ENCODE assay signal across 8 cellular contexts in genomic region chr15:63048115-63048985, GRCh38. TPM values are rescaled to one million over a fixed set of nuclear protein-coding genes. Genes with fewer than 3 reads are reported as not detected.
DNase-seq lines count a peak whose midpoint lies in the region; ATAC-seq and TF ChIP-seq lines count a peak whose summit lies in the region.

No MANE protein-coding gene starts in this region.

- peak overlapping the region; percentile 70 for H3K27ac Mint-ChIP-seq in activated naive CD8-positive, alpha-beta T cell treated with anti-CD3 and anti-CD28 coated beads, Interleukin-2, amount 10 ng/mL, durations not matched to agents 7 days and 5 days

- peak overlapping the region; percentile 100 for H3K27ac ChIP-seq in cardiac muscle cell
- peak overlapping the region; percentile 96 to 98 (median 96) for H3K27ac ChIP-seq in transverse colon

- peaks cover 16% of the 10 kb centered on the region for H3K4me1 Mint-ChIP-seq in activated naive CD8-positive, alpha-beta T cell treated with anti-CD3 and anti-CD28 coated beads, Interleukin-2, amount 10 ng/mL, durations not matched to agents 7 days and 5 days

- no peaks in the 10 kb centered on the region for H3K9me3 Mint-ChIP-seq in activated naive CD8-positive, alpha-beta T cell treated with anti-CD3 and anti-CD28 coated beads, Interleukin-2, amount 10 ng/mL, durations not matched to agents 7 days and 5 days

- in situ Hi-C loops in transverse colon (cut with MboI; ENCODE audit: low pct_ligation_motif_present in 1 of 4, low pct_unique_long_range_greater_than_20kb in 1 of 4, low sequenced_read_pairs in 3 of 4) = loop anchor here in 1 of 4 donors (25.0 kb wide), 1 partner anchor 161 kb away; no protein-coding TSS in a partner anchor

- peak overlapping the region; percentile 74 for H3K4me3 ChIP-seq in GM12864 (ENCODE audit: low read depth, low read length)
- peak overlapping the region; percentile 96 for H3K4me3 ChIP-seq in cardiac muscle cell
- peak overlapping the region; percentile 60 to 88 (median 86) for H3K4me3 ChIP-seq in transverse colon

- POLR2A ChIA-PET in activated naive CD8-positive, alpha-beta T cell treated with anti-CD3 and anti-CD28 coated beads, Interleukin-2, amount 10 ng/mL, durations not matched to agents 7 days and 5 days (lab: Charles Lee) = no interaction called here

- H3K4me1 ChIP-seq in cardiac muscle cell (ENCODE audit: low read depth) = peaks cover 69% of the 10 kb centered on the region
- peaks cover 17 to 82% (median 55%) of the 10 kb centered on the region in 4 donors for H3K4me1 ChIP-seq in transverse colon

- peak overlapping the region; percentile 87 for H3K4me3 Mint-ChIP-seq in activated naive CD8-positive, alpha-beta T cell treated with anti-CD3 and anti-CD28 coated beads, Interleukin-2, amount 10 ng/mL, durations not matched to agents 7 days and 5 days

- ATAC-seq in HG02610 (IDR thresholded peaks at IDR 0.05; ENCODE audit: unreplicated experiment) = peak; percentile 82
- peak; percentile 86 for ATAC-seq in activated naive CD8-positive, alpha-beta T cell treated with anti-CD3 and anti-CD28 coated beads, Interleukin-2, amount 10 ng/mL, durations not matched to agents 7 days and 5 days (ENCODE audit: low read depth)

- H3K36me3 ChIP-seq in cardiac muscle cell = peaks cover 61% of the 10 kb centered on the region
- H3K36me3 ChIP-seq in transverse colon = no peaks in the 10 kb centered on the region

- no peak for TF ChIP-seq EP300 in transverse colon (IDR thresholded peaks at IDR 0.05; ENCODE audit: low read depth)

- WGBS in transverse colon (ENCODE audit: low coverage in 1 of 2), 2 donors = 2% methylated on average over 16 of the region's 87 CpGs; no CpG with 5 or more reads in 1 of the 2 donors

- TF ChIP-seq POLR2A in transverse colon (IDR thresholded peaks at IDR 0.05) = peak; percentile 80

- no peaks in the 10 kb centered on the region for H3K9me3 ChIP-seq in cardiac muscle cell (ENCODE audit: low read depth)
- H3K9me3 ChIP-seq in transverse colon = no peaks in the 10 kb centered on the region

- H3K27me3 ChIP-seq in cardiac muscle cell (no peaks in the 10 kb centered on the region), transverse colon (peaks cover 14% of the 10 kb centered on the region)

- no peaks in the 10 kb centered on the region for H3K36me3 Mint-ChIP-seq in activated naive CD8-positive, alpha-beta T cell treated with anti-CD3 and anti-CD28 coated beads, Interleukin-2, amount 10 ng/mL, durations not matched to agents 7 days and 5 days

- DNase-seq in GM12864 (ENCODE audit: low read depth) (peak; percentile 36), NCI-H1048 (lab: John Stamatoyannopoulos, UW) (peak; percentile 81), SKM-1 treated with dmso at 0.1 percent for 144 hours (lab: John Stamatoyannopoulos, UW; ENCODE audit: unreplicated experiment) (peak; percentile 77), cardiac muscle cell (ENCODE audit: low read depth in 1 of 2, low spot score in 1 of 2) (peak; percentile 95 to 97), pons (ENCODE audit: low spot score) (peak; percentile 80), transverse colon (peak; percentile 93)
- peak; percentile 93 for DNase-seq in activated naive CD8-positive, alpha-beta T cell treated with anti-CD3 and anti-CD28 coated beads, Interleukin-2, amount 10 ng/mL, durations not matched to agents 7 days and 5 days

- peak; percentile 99 for TF ChIP-seq CTCF in GM12864 (IDR thresholded peaks at IDR 0.05; ENCODE audit: low read depth, low read length, missing control alignments)
- TF ChIP-seq CTCF in cardiac muscle cell (IDR thresholded peaks at IDR 0.05; ENCODE audit: low read depth, low read length) = peak; percentile 94
- peak; percentile 91 to 99 (median 96) for TF ChIP-seq CTCF in transverse colon (IDR thresholded peaks at IDR 0.05)

- H3K27me3 Mint-ChIP-seq in activated naive CD8-positive, alpha-beta T cell treated with anti-CD3 and anti-CD28 coated beads, Interleukin-2, amount 10 ng/mL, durations not matched to agents 7 days and 5 days = peaks cover 52% of the 10 kb centered on the region

- intact Hi-C loops in transverse colon (cut with DNase I; ENCODE audit: low total_unique reads) = loop anchor here (5.0 kb wide), 1 partner anchor 44 kb away; no protein-coding TSS in a partner anchor

RNA-seq across cellular contexts. Expression of gene TPM1, which starts 5.8 kb away (rescaled TPM):
- 1 to 10 TPM; 9.9 TPM for total RNA-seq in activated naive CD8-positive, alpha-beta T cell treated with anti-CD3 and anti-CD28 coated beads, Interleukin-2, amount 10 ng/mL, durations not matched to agents 7 days and 5 days
- total RNA-seq in cardiac muscle cell (6,553 and 8,453 TPM in 2 replicates), transverse colon (1,000 to 10,000 TPM in 2 of 4 donors, 100 to 1,000 TPM in 2; 775 to 2,480 (median 1,140) TPM)
- 7,519 and 10,138 TPM in 2 replicates for polyA plus RNA-seq in cardiac muscle cell

Comparison
In these comparisons a context has a peak if more than half of its experiments do, and no peak if none do; other contexts are left out.
1. Peak in every context shown above with its lines: DNase-seq, ATAC-seq, H3K4me3 ChIP-seq and H3K27ac ChIP-seq.
2. DNase-seq: peak in every context shown above with its lines; median percentile 96 in cardiac muscle cell; 93 in activated naive CD8-positive, alpha-beta T cell treated with anti-CD3 and anti-CD28 coated beads, Interleukin-2, amount 10 ng/mL, durations not matched to agents 7 days and 5 days; 93 in transverse colon; 81 in NCI-H1048; 80 in pons; 77 in SKM-1 treated with dmso at 0.1 percent for 144 hours; 36 in GM12864.
3. RNA of gene TPM1, which starts 5.8 kb away (total RNA-seq): 6,553 to 8,453 TPM in cardiac muscle cell and 775 to 2,480 TPM in transverse colon; 9.9 TPM in activated naive CD8-positive, alpha-beta T cell treated with anti-CD3 and anti-CD28 coated beads, Interleukin-2, amount 10 ng/mL, durations not matched to agents 7 days and 5 days; every median in the first group is over 10 times any median in the second.